Comparison of ENCODE assay signal across 11 cellular contexts in the genomic region with DNA sequence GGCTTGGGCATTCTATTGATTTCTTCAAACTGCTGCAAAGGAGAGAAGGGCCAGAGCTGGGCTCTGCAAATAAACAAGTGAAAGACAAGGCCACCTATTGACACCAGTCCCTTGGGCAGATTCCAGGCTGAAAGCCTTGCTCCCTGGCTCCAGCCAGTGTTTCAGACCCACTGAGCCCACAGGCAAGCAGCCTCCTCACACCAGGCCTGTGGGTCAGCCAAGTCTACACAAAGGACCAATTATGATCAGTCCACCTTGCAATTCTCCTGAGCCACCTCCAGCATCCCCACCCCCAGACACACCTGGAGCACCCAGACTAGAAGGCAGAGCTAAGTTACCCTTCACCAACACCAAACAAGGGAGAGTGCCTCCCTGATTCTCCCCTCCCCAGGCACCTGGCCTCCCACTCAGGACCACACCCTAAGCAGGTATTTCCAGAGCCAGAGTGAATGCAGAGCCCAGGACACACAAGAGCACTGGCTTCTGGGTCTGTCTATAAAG. TPM values are rescaled to one million over a fixed set of nuclear protein-coding genes. Genes with fewer than 3 reads are reported as not detected.
A peak's percentile ranks its signal among the peaks of the same experiment; 100 is the strongest.
DNase-seq lines count a peak whose midpoint lies in the region; ATAC-seq and TF ChIP-seq lines count a peak whose summit lies in the region.
"Had no signal": no experiment of that assay in that cellular context is flagged by ENCODE, and none has a peak within 500 bp of the region (broad histone marks: within the 10 kb centered on the region; RNA-seq: fewer than 3 reads in every experiment).

No MANE protein-coding gene starts in this region.

- H3K4me3 Mint-ChIP-seq in chondrocyte (ENCODE audit: unreplicated experiment), result no peak overlapping the region
- no peak overlapping the region for H3K4me3 Mint-ChIP-seq in activated CD4-positive, alpha-beta T cell treated with anti-CD3 and anti-CD28 coated beads, Interleukin-2, amount 10 ng/mL, durations not matched to agents 24 days and 14 days

- peaks cover 0 to 5% (median 0%) of the 10 kb centered on the region in 9 donors for H3K36me3 ChIP-seq in heart left ventricle
- no peaks in the 10 kb centered on the region for H3K36me3 ChIP-seq in mucosa of descending colon (ENCODE audit: low read depth)
- no peaks in the 10 kb centered on the region for H3K36me3 ChIP-seq in vagina

- no peaks in the 10 kb centered on the region for H3K27me3 Mint-ChIP-seq in chondrocyte (ENCODE audit: low read depth)
- no peaks in the 10 kb centered on the region for H3K27me3 Mint-ChIP-seq in activated CD4-positive, alpha-beta T cell treated with anti-CD3 and anti-CD28 coated beads, Interleukin-2, amount 10 ng/mL, durations not matched to agents 24 days and 14 days

- TF ChIP-seq POLR2A in heart left ventricle (IDR thresholded peaks at IDR 0.05) (no peak), vagina (IDR thresholded peaks at IDR 0.05) (no peak)

- DNase-seq in heart left ventricle (peak in 1 of 5 donors; percentile 10), Right ventricle myocardium inferior (ENCODE audit: missing footprints) (no peak), chondrocyte (ENCODE audit: low spot score) (peak; percentile 44), mucosa of descending colon (no peak), vagina (ENCODE audit: extremely low spot score in 2 of 2) (no peak), SKM-1 treated with dmso at 0.1 percent for 144 hours (lab: John Stamatoyannopoulos, UW; ENCODE audit: unreplicated experiment) (no peak)
- DNase-seq in activated CD4-positive, alpha-beta T cell treated with anti-CD3 and anti-CD28 coated beads, Interleukin-2, amount 10 ng/mL, durations not matched to agents 24 days and 14 days, result no peak
- DNase-seq: Karpas-422, NCI-H2227 treated with DMSO at 0.1 percent for 48 hours, SHP77 treated with DMSO at 0.1 percent for 48 hours had no signal

- no peaks in the 10 kb centered on the region for H3K27me3 ChIP-seq in heart left ventricle
- H3K27me3 ChIP-seq in vagina, result no peaks in the 10 kb centered on the region

- peak overlapping the region in 7 of 12 donors; percentile 8 to 98 (median 29) for H3K27ac ChIP-seq in heart left ventricle
- peak overlapping the region; percentile 23 for H3K27ac ChIP-seq in vagina

- H3K4me1 ChIP-seq in heart left ventricle (peaks cover 9 to 99% (median 82%) of the 10 kb centered on the region in 12 donors), mucosa of descending colon (ENCODE audit: low read depth) (peaks cover 61% of the 10 kb centered on the region), vagina (peaks cover 80% of the 10 kb centered on the region)

- H3K36me3 Mint-ChIP-seq in chondrocyte (ENCODE audit: low read depth), result peaks cover 36% of the 10 kb centered on the region
- H3K36me3 Mint-ChIP-seq in activated CD4-positive, alpha-beta T cell treated with anti-CD3 and anti-CD28 coated beads, Interleukin-2, amount 10 ng/mL, durations not matched to agents 24 days and 14 days (ENCODE audit: low read depth), result peaks cover 1% of the 10 kb centered on the region

- H3K9me3 ChIP-seq in heart left ventricle (no peaks in the 10 kb centered on the region), mucosa of descending colon (no peaks in the 10 kb centered on the region), vagina (no peaks in the 10 kb centered on the region)

- H3K4me1 Mint-ChIP-seq in chondrocyte (ENCODE audit: low read depth), result peaks cover 100% of the 10 kb centered on the region
- peaks cover 27% of the 10 kb centered on the region for H3K4me1 Mint-ChIP-seq in activated CD4-positive, alpha-beta T cell treated with anti-CD3 and anti-CD28 coated beads, Interleukin-2, amount 10 ng/mL, durations not matched to agents 24 days and 14 days

- H3K4me3 ChIP-seq in heart left ventricle, result no peak overlapping the region
- no peak overlapping the region for H3K4me3 ChIP-seq in mucosa of descending colon
- no peak overlapping the region for H3K4me3 ChIP-seq in vagina

- no peak for TF ChIP-seq CTCF in heart left ventricle (IDR thresholded peaks at IDR 0.05)
- no peak for TF ChIP-seq CTCF in chondrocyte (IDR thresholded peaks at IDR 0.05)
- TF ChIP-seq CTCF in mucosa of descending colon (IDR thresholded peaks at IDR 0.05), result no peak
- TF ChIP-seq CTCF in vagina (IDR thresholded peaks at IDR 0.05), result no peak

- intact Hi-C loops in heart left ventricle (cut with DNase I) (no loop called here), Right ventricle myocardium inferior (cut with DNase I) (no loop called here), mucosa of descending colon (cut with DNase I, micrococcal nuclease) (loop anchor here in 1 of 2 donors (10.0 kb wide), 1 partner anchor 119 kb away; no protein-coding TSS in a partner anchor), vagina (cut with DNase I) (no loop called here)
- intact Hi-C loops in activated CD4-positive, alpha-beta T cell treated with anti-CD3 and anti-CD28 coated beads, Interleukin-2, amount 10 ng/mL, durations not matched to agents 24 days and 14 days (cut with micrococcal nuclease), result no loop called here

- ATAC-seq in heart left ventricle (no peak), Right ventricle myocardium inferior (no peak), mucosa of descending colon (peak; percentile 68), GM21423 (IDR thresholded peaks at IDR 0.05; ENCODE audit: unreplicated experiment) (no peak)

- no peaks in the 10 kb centered on the region for H3K9me3 Mint-ChIP-seq in chondrocyte (ENCODE audit: low read depth)
- no peaks in the 10 kb centered on the region for H3K9me3 Mint-ChIP-seq in activated CD4-positive, alpha-beta T cell treated with anti-CD3 and anti-CD28 coated beads, Interleukin-2, amount 10 ng/mL, durations not matched to agents 24 days and 14 days

- peak overlapping the region; percentile 97 for H3K27ac Mint-ChIP-seq in chondrocyte (ENCODE audit: unreplicated experiment)
- H3K27ac Mint-ChIP-seq in activated CD4-positive, alpha-beta T cell treated with anti-CD3 and anti-CD28 coated beads, Interleukin-2, amount 10 ng/mL, durations not matched to agents 24 days and 14 days, result no peak overlapping the region

RNA-seq across cellular contexts. Expression of a gene that starts 13.8 kb away (rescaled TPM):
- total RNA-seq in heart left ventricle, result 100 to 1,000 TPM in 6 of 9 donors, 10 to 100 TPM in 3; 63.6 to 252 (median 110) TPM
- 10 to 100 TPM; 48.4 to 88.2 TPM for polyA plus RNA-seq in heart left ventricle
- 136 TPM for total RNA-seq in Right ventricle myocardium inferior
- 808 to 1,105 TPM (median 1,102 TPM) in 3 replicates for total RNA-seq in chondrocyte
- total RNA-seq in mucosa of descending colon, result 100 to 1,000 TPM in 2 of 3 donors, 10 to 100 TPM in 1; 93.7 to 607 (median 128) TPM
- total RNA-seq in vagina, result 209 TPM
- 44.9 and 52.6 TPM in 2 replicates for total RNA-seq in activated CD4-positive, alpha-beta T cell treated with anti-CD3 and anti-CD28 coated beads, Interleukin-2, amount 10 ng/mL, durations not matched to agents 24 days and 14 days
